28 cellular contexts compared by ENCODE assay signal in genomic region chr1:37726191-37726590, GRCh38. TPM values are rescaled to one million over a fixed set of nuclear protein-coding genes. Genes with fewer than 3 reads are reported as not detected.
DNase-seq lines count a peak whose midpoint lies in the region; ATAC-seq, FAIRE-seq and TF ChIP-seq lines count a peak whose summit lies in the region.
"Had no signal": no experiment of that assay in that cellular context is flagged by ENCODE, and none has a peak within 500 bp of the region (broad histone marks: within the 10 kb centered on the region; RNA-seq: fewer than 3 reads in every experiment).

No MANE protein-coding gene starts in this region.

- WGBS in H1 (ENCODE audit: extremely low coverage in 1 of 2, insufficient coverage in 1 of 2, insufficient read length in 1 of 2, insufficient replicate concordance in 2 of 2, low coverage in 1 of 2, low lambda C conversion rate in 2 of 2, missing lambda C conversion rate in 1 of 2), 2 experiments: 86% methylated on average over 6 of the region's 6 CpGs; no CpG with 5 or more reads in 1 of the 2 experiments

- no peak for TF ChIP-seq EP300 in H1 (IDR thresholded peaks at IDR 0.05; ENCODE audit: borderline replicate concordance in 1 of 2, low read depth in 2 of 2, low read length in 2 of 2)

- H2BK5ac ChIP-seq in H1 (ENCODE audit: low read depth, low read length): no peak overlapping the region

- H2BK12ac ChIP-seq in H1 (ENCODE audit: low read depth, low read length): no peak overlapping the region

- no peak overlapping the region for H3K56ac ChIP-seq in H1 (replicated peaks; ENCODE audit: insufficient read length, low read depth, low read length)

- H3K14ac ChIP-seq in H1 (ENCODE audit: insufficient read length): no peak overlapping the region

- no peaks in the 10 kb centered on the region for H3K36me3 ChIP-seq in H1 (ENCODE audit: control insufficient read depth in 2 of 4, insufficient read depth in 4 of 4, low read length in 3 of 4)
- H3K36me3 ChIP-seq: neutrophil, upper lobe of left lung had no signal

- H3K9me3 Mint-ChIP-seq in stimulated activated effector memory CD8-positive, alpha-beta T cell treated with anti-CD3 and anti-CD28 coated beads, Interleukin-12 subunit alpha, Interleukin-12 subunit beta, amount 100 ng/mL, for 72 hours: no peaks in the 10 kb centered on the region
- H3K9me3 Mint-ChIP-seq in activated CD4-positive, alpha-beta memory T cell treated with anti-CD3 and anti-CD28 coated beads for 36 hours: no peaks in the 10 kb centered on the region
- H3K9me3 Mint-ChIP-seq: activated CD4-positive, alpha-beta memory T cell treated with anti-CD3 and anti-CD28 coated beads, Interleukin-2, amount 10 ng/mL, durations not matched to agents 7 days and 5 days; activated T-helper 17 cell treated with anti-CD3 and anti-CD28 coated beads, Interleukin-2, amount 50 U/mL, for 72 hours; central memory CD8-positive, alpha-beta T cell; T-helper 1 cell treated with Interleukin-12 subunit alpha and Interleukin-12 subunit beta and Interleukin-4 antibody, amounts not matched to agents 30 μg/mL and 1 μg/mL, for 36 hours had no signal

- H3K27ac Mint-ChIP-seq in stimulated activated effector memory CD8-positive, alpha-beta T cell treated with anti-CD3 and anti-CD28 coated beads, Interleukin-12 subunit alpha, Interleukin-12 subunit beta, amount 100 ng/mL, for 72 hours: peak overlapping the region; percentile 27
- no peak overlapping the region for H3K27ac Mint-ChIP-seq in activated CD4-positive, alpha-beta memory T cell treated with anti-CD3 and anti-CD28 coated beads for 36 hours
- H3K27ac Mint-ChIP-seq: activated CD4-positive, alpha-beta memory T cell treated with anti-CD3 and anti-CD28 coated beads, Interleukin-2, amount 10 ng/mL, durations not matched to agents 7 days and 5 days; activated naive CD8-positive, alpha-beta T cell; activated T-helper 17 cell treated with anti-CD3 and anti-CD28 coated beads, Interleukin-2, amount 50 U/mL, for 72 hours; T-helper 1 cell treated with Interleukin-12 subunit alpha and Interleukin-12 subunit beta and Interleukin-4 antibody, amounts not matched to agents 30 μg/mL and 1 μg/mL, for 36 hours had no signal

- peaks cover 0 to 7% (median 4%) of the 10 kb centered on the region in 4 experiments; a peak in 3 of 7 replicates for H3K4me1 ChIP-seq in H1 (replicated peaks in 1 of 4; ENCODE audit: control insufficient read depth in 3 of 4, insufficient read depth in 4 of 4, low read length in 3 of 4)
- H3K4me1 ChIP-seq: upper lobe of left lung had no signal

- peak overlapping the region; percentile 60 for H4K91ac ChIP-seq in H1 (replicated peaks; ENCODE audit: insufficient read length, low read length)

- no peak overlapping the region for H3K4me2 ChIP-seq in H1 (ENCODE audit: insufficient read depth in 1 of 2, low read depth in 2 of 2, low read length in 2 of 2)
- H3K4me2 ChIP-seq: SK-N-SH had no signal

- no peak overlapping the region for H2BK15ac ChIP-seq in H1 (ENCODE audit: low read length)

- intact Hi-C loops in activated CD4-positive, alpha-beta memory T cell treated with anti-CD3 and anti-CD28 coated beads for 36 hours (cut with micrococcal nuclease): no loop called here

- no peaks in the 10 kb centered on the region for H3K79me2 ChIP-seq in H1 (ENCODE audit: control insufficient read depth in 1 of 2, insufficient read depth in 2 of 2, low read length in 2 of 2)

- H3K23me2 ChIP-seq in H1 (ENCODE audit: low read depth, low read length): no peaks in the 10 kb centered on the region

- TF ChIP-seq POLR2A in H1 (IDR thresholded peaks at IDR 0.05; ENCODE audit: control extremely low read depth in 1 of 2, low read depth in 2 of 2, low read length in 2 of 2): no peak

- DNase-seq in NCI-H69 (lab: John Stamatoyannopoulos, UW) (peak; percentile 13), H1 (ENCODE audit: low read depth in 1 of 2, low spot score in 2 of 2) (no peak), midbrain (lab: John Stamatoyannopoulos, UW) (peak; percentile 64), DMS153 (lab: John Stamatoyannopoulos, UW) (no peak), 8988T (no peak)
- no peak for DNase-seq in stimulated activated effector memory CD8-positive, alpha-beta T cell treated with anti-CD3 and anti-CD28 coated beads, Interleukin-12 subunit alpha, Interleukin-12 subunit beta, amount 100 ng/mL, for 72 hours (ENCODE audit: low spot score in 2 of 2)
- DNase-seq in activated CD4-positive, alpha-beta memory T cell treated with anti-CD3 and anti-CD28 coated beads for 36 hours: no peak
- DNase-seq: activated CD4-positive, alpha-beta memory T cell treated with anti-CD3 and anti-CD28 coated beads, Interleukin-2, amount 10 ng/mL, durations not matched to agents 7 days and 5 days; activated CD4-positive, CD25-positive, alpha-beta regulatory T cell treated with anti-CD3 and anti-CD28 coated beads, Interleukin-2, amount 50 U/mL, for 72 hours; activated CD8-positive, alpha-beta memory T cell treated with anti-CD3 and anti-CD28 coated beads, Interleukin-2, amount 50 U/mL, for 48 hours; Calu3; GOT3; MV-4-11; NCI-H146; NCI-H446 treated with DMSO at 0.1 percent for 48 hours; SK-N-SH; upper lobe of left lung had no signal

- no peak overlapping the region for H3K27ac ChIP-seq in H1 (ENCODE audit: low read depth, low read length)
- H3K27ac ChIP-seq: neutrophil, upper lobe of left lung had no signal

- no peak for TF ChIP-seq RAD21 in H1 (IDR thresholded peaks at IDR 0.05 in 1 of 2, conservative IDR thresholded peaks at IDR 0.05 in 1 of 2; ENCODE audit: low read depth in 2 of 2, low read length in 2 of 2)

- POLR2A ChIA-PET in H1 (lab: Charles Lee; ENCODE audit: partially characterized antibody): no interaction called here
- POLR2A ChIA-PET in activated CD4-positive, alpha-beta memory T cell treated with anti-CD3 and anti-CD28 coated beads for 36 hours (lab: Charles Lee): no interaction called here

- no peak overlapping the region for H4K8ac ChIP-seq in H1 (ENCODE audit: extremely low read depth, insufficient read depth, low read length)

- H3K4me3 Mint-ChIP-seq in stimulated activated effector memory CD8-positive, alpha-beta T cell treated with anti-CD3 and anti-CD28 coated beads, Interleukin-12 subunit alpha, Interleukin-12 subunit beta, amount 100 ng/mL, for 72 hours: no peak overlapping the region
- no peak overlapping the region for H3K4me3 Mint-ChIP-seq in activated CD4-positive, alpha-beta memory T cell treated with anti-CD3 and anti-CD28 coated beads for 36 hours
- H3K4me3 Mint-ChIP-seq: activated CD4-positive, alpha-beta memory T cell treated with anti-CD3 and anti-CD28 coated beads, Interleukin-2, amount 10 ng/mL, durations not matched to agents 7 days and 5 days; activated naive CD8-positive, alpha-beta T cell; activated T-helper 17 cell treated with anti-CD3 and anti-CD28 coated beads, Interleukin-2, amount 50 U/mL, for 72 hours; central memory CD8-positive, alpha-beta T cell; T-helper 1 cell treated with Interleukin-12 subunit alpha and Interleukin-12 subunit beta and Interleukin-4 antibody, amounts not matched to agents 30 μg/mL and 1 μg/mL, for 36 hours had no signal

- ATAC-seq in stimulated activated effector memory CD8-positive, alpha-beta T cell treated with anti-CD3 and anti-CD28 coated beads, Interleukin-12 subunit alpha, Interleukin-12 subunit beta, amount 100 ng/mL, for 72 hours: no peak
- ATAC-seq: activated T-helper 17 cell treated with anti-CD3 and anti-CD28 coated beads, Interleukin-2, amount 50 U/mL, for 72 hours; GM12878 had no signal

- no peak for TF ChIP-seq CTCF in H1 (IDR thresholded peaks at IDR 0.05; ENCODE audit: control extremely low read depth in 1 of 3, insufficient read depth in 1 of 3, low read depth in 1 of 3, low read length in 3 of 3)

- no peaks in the 10 kb centered on the region for H3K27me3 ChIP-seq in H1 (replicated peaks in 1 of 4; ENCODE audit: control insufficient read depth in 3 of 4, extremely low read depth in 1 of 4, insufficient read depth in 3 of 4, low read length in 3 of 4)
- H3K27me3 ChIP-seq: upper lobe of left lung had no signal

- FAIRE-seq in H1 (lab: Jason Lieb, UNC): no peak
- FAIRE-seq: astrocyte, GM12878 had no signal

- H3K9ac ChIP-seq in H1 (replicated peaks in 1 of 4; ENCODE audit: extremely low read depth in 1 of 4, low read depth in 3 of 4, low read length in 3 of 4): no peak overlapping the region
- H3K9ac ChIP-seq: SK-N-SH had no signal

- no peak overlapping the region for H4K5ac ChIP-seq in H1 (ENCODE audit: insufficient read length, low read depth, low read length)

- CTCF ChIA-PET in H1 (lab: Charles Lee; ENCODE audit: partially characterized antibody): interaction anchor here (1.1 to 1.8 kb wide), 4 partner anchors 24 to 123 kb away, joined by 3 to 4 read pairs (median 3); partner anchors contain the start of gene EPHA10
- CTCF ChIA-PET in activated CD4-positive, alpha-beta memory T cell treated with anti-CD3 and anti-CD28 coated beads for 36 hours (lab: Charles Lee): no interaction called here

- H2AFZ ChIP-seq in H1 (ENCODE audit: low read length): no peak overlapping the region

- H3K9me3 ChIP-seq in H1 (ENCODE audit: insufficient read depth in 2 of 2, low read depth in 1 of 2, low read length in 1 of 2): no peaks in the 10 kb centered on the region
- H3K9me3 ChIP-seq: neutrophil, SK-N-SH, upper lobe of left lung had no signal

- no peaks in the 10 kb centered on the region for H3K4me1 Mint-ChIP-seq in stimulated activated effector memory CD8-positive, alpha-beta T cell treated with anti-CD3 and anti-CD28 coated beads, Interleukin-12 subunit alpha, Interleukin-12 subunit beta, amount 100 ng/mL, for 72 hours
- no peaks in the 10 kb centered on the region for H3K4me1 Mint-ChIP-seq in activated CD4-positive, alpha-beta memory T cell treated with anti-CD3 and anti-CD28 coated beads for 36 hours (ENCODE audit: low read depth)
- H3K4me1 Mint-ChIP-seq: activated CD4-positive, alpha-beta memory T cell treated with anti-CD3 and anti-CD28 coated beads, Interleukin-2, amount 10 ng/mL, durations not matched to agents 7 days and 5 days; activated T-helper 17 cell treated with anti-CD3 and anti-CD28 coated beads, Interleukin-2, amount 50 U/mL, for 72 hours; central memory CD8-positive, alpha-beta T cell had no signal

- no peaks in the 10 kb centered on the region for H3K36me3 Mint-ChIP-seq in stimulated activated effector memory CD8-positive, alpha-beta T cell treated with anti-CD3 and anti-CD28 coated beads, Interleukin-12 subunit alpha, Interleukin-12 subunit beta, amount 100 ng/mL, for 72 hours
- H3K36me3 Mint-ChIP-seq in activated CD4-positive, alpha-beta memory T cell treated with anti-CD3 and anti-CD28 coated beads for 36 hours: no peaks in the 10 kb centered on the region
- H3K36me3 Mint-ChIP-seq: activated naive CD8-positive, alpha-beta T cell had no signal

- H2AK5ac ChIP-seq in H1 (ENCODE audit: low read depth, low read length): no peak overlapping the region

- no peak overlapping the region for H3K4me3 ChIP-seq in H1 (ENCODE audit: extremely low read depth in 1 of 4, insufficient read depth in 2 of 4, low read depth in 3 of 4, low read length in 4 of 4)
- H3K4me3 ChIP-seq: GM12878, upper lobe of left lung had no signal

- no peak overlapping the region for H3K4ac ChIP-seq in H1 (replicated peaks; ENCODE audit: insufficient read length, low read depth, low read length)

- no peaks in the 10 kb centered on the region for H3K79me1 ChIP-seq in H1 (ENCODE audit: low read depth, low read length)

- H3K27me3 Mint-ChIP-seq in activated CD4-positive, alpha-beta memory T cell treated with anti-CD3 and anti-CD28 coated beads for 36 hours: peaks cover 12% of the 10 kb centered on the region

- no peak overlapping the region for H3K18ac ChIP-seq in H1 (ENCODE audit: extremely low read depth, low read length)

- H2BK120ac ChIP-seq in H1 (replicated peaks; ENCODE audit: low read depth, low read length): no peak overlapping the region

- H3K23ac ChIP-seq in H1 (ENCODE audit: insufficient read length): no peak overlapping the region

- H2BK20ac ChIP-seq in H1 (ENCODE audit: low read length): no peak overlapping the region

- no peaks in the 10 kb centered on the region for H4K20me1 ChIP-seq in H1 (replicated peaks in 1 of 2; ENCODE audit: control insufficient read depth in 1 of 2, insufficient read depth in 2 of 2, low read length in 2 of 2)

RNA-seq across cellular contexts. Expression of gene CDCA8, which starts 33.9 kb away (rescaled TPM):
- 41.6 and 43.9 TPM in 2 replicates for total RNA-seq in H1 (2021; fragmentation: NEBNext Ultra II Directional; extraction: Animal tissue kit (Norgen Biotek cat#: 25700))
- 37.8 and 46.2 TPM in 2 replicates for polyA plus RNA-seq in H1 (2011; rRNA removed)
- 50.5 TPM for polyA plus RNA-seq in H1 (2011; cell fraction: cytosol; rRNA removed)
- 38.4 TPM for polyA plus RNA-seq in H1 (2011; cell fraction: nucleus; rRNA removed)
- 38.3 to 43.7 TPM (median 41.6 TPM) in 4 replicates for polyA plus RNA-seq in H1 (2012, experiment 1 of 2)
- 44.5 TPM for polyA plus RNA-seq in H1 (2012, experiment 2 of 2)
- polyA plus RNA-seq in H1 (2013, experiment 1 of 2): 28.7 TPM
- 30.0 TPM for polyA plus RNA-seq in H1 (2013, experiment 2 of 2)
- polyA minus RNA-seq in H1 (2011; rRNA and poly(A)+ RNA removed): 44.2 and 53.1 TPM in 2 replicates
- 25.8 TPM for polyA minus RNA-seq in H1 (2011; cell fraction: cytosol; rRNA and poly(A)+ RNA removed)
- 17.8 TPM for polyA minus RNA-seq in H1 (2011; cell fraction: nucleus; rRNA and poly(A)+ RNA removed)
- 10 to 100 TPM; 55.0 to 56.0 TPM for total RNA-seq in activated CD4-positive, alpha-beta memory T cell treated with anti-CD3 and anti-CD28 coated beads for 36 hours

RNA-seq across cellular contexts. Expression of gene EPHA10, which starts 38.7 kb away (rescaled TPM):
- total RNA-seq in H1 (2021; fragmentation: NEBNext Ultra II Directional; extraction: Animal tissue kit (Norgen Biotek cat#: 25700)): 1.0 and 1.5 TPM in 2 replicates
- 0.54 and 1.2 TPM in 2 replicates for polyA plus RNA-seq in H1 (2011; rRNA removed)
- 2.0 TPM for polyA plus RNA-seq in H1 (2011; cell fraction: cytosol; rRNA removed)
- polyA plus RNA-seq in H1 (2011; cell fraction: nucleus; rRNA removed): 10.1 TPM
- polyA plus RNA-seq in H1 (2012, experiment 1 of 2): 1.0 to 1.6 TPM (median 1.1 TPM) in 4 replicates
- polyA plus RNA-seq in H1 (2012, experiment 2 of 2): 0.35 TPM
- polyA plus RNA-seq in H1 (2013, experiment 1 of 2): 0.55 TPM
- polyA plus RNA-seq in H1 (2013, experiment 2 of 2): 0.42 TPM
- 0.38 and 0.80 TPM in 2 replicates for polyA minus RNA-seq in H1 (2011; rRNA and poly(A)+ RNA removed)
- 0.44 TPM for polyA minus RNA-seq in H1 (2011; cell fraction: cytosol; rRNA and poly(A)+ RNA removed)
- 2.2 TPM for polyA minus RNA-seq in H1 (2011; cell fraction: nucleus; rRNA and poly(A)+ RNA removed)
- under 1 TPM; 0.48 to 0.92 TPM for total RNA-seq in activated CD4-positive, alpha-beta memory T cell treated with anti-CD3 and anti-CD28 coated beads for 36 hours
- total RNA-seq: activated CD4-positive, alpha-beta memory T cell treated with anti-CD3 and anti-CD28 coated beads, Interleukin-2, amount 10 ng/mL, durations not matched to agents 7 days and 5 days; astrocyte; GM12878; LHCN-M2; lung microvascular endothelial cell; pulmonary artery endothelial cell; skeletal muscle tissue had no signal

Comparison
In these comparisons a context has a peak if more than half of its experiments do, and no peak if none do; other contexts are left out.
1. DNase-seq: peak in NCI-H69 (single experiment) and midbrain (single experiment); none in H1 (0 of 2), stimulated activated effector memory CD8-positive, alpha-beta T cell treated with anti-CD3 and anti-CD28 coated beads, Interleukin-12 subunit alpha, Interleukin-12 subunit beta, amount 100 ng/mL, for 72 hours (0 of 2), DMS153 (single experiment), 8988T (single experiment) and activated CD4-positive, alpha-beta memory T cell treated with anti-CD3 and anti-CD28 coated beads for 36 hours (single experiment).